Comparison of ENCODE assay signal across 11 cellular contexts in genomic region chr10:33460461-33461294, GRCh38.
DNase-seq lines count a peak whose midpoint lies in the region; ATAC-seq and TF ChIP-seq lines count a peak whose summit lies in the region.
"Had no signal": no experiment of that assay in that cellular context is flagged by ENCODE, and none has a peak within 500 bp of the region (broad histone marks: within the 10 kb centered on the region; RNA-seq: fewer than 3 reads in every experiment).

No MANE protein-coding gene starts in this region.

- H3K4me1 Mint-ChIP-seq in naive thymus-derived CD4-positive, alpha-beta T cell, result no peaks in the 10 kb centered on the region
- H3K4me1 Mint-ChIP-seq: stimulated activated memory B cell treated with anti-CD40 and anti-IgM and Interleukin-4, amounts not matched to agents 10 μg/mL and 1 μg/mL and 100 μg/mL, for 72 hours had no signal

- POLR2A ChIA-PET in naive thymus-derived CD4-positive, alpha-beta T cell (lab: Charles Lee), result interaction anchor here (0.6 kb wide), 1 partner anchor 209 kb away, joined by 3 read pairs; no protein-coding TSS in a partner anchor

- no peak overlapping the region for H3K27ac Mint-ChIP-seq in naive thymus-derived CD4-positive, alpha-beta T cell
- H3K27ac Mint-ChIP-seq: stimulated activated memory B cell treated with anti-CD40 and anti-IgM and Interleukin-4, amounts not matched to agents 10 μg/mL and 1 μg/mL and 100 μg/mL, for 72 hours had no signal

- H4K20me1 ChIP-seq in osteoblast (ENCODE audit: insufficient read depth, low read length), result no peaks in the 10 kb centered on the region

- no peak for ATAC-seq in naive thymus-derived CD4-positive, alpha-beta T cell
- no peak for ATAC-seq in HG03439 (IDR thresholded peaks at IDR 0.05; ENCODE audit: unreplicated experiment)
- ATAC-seq: esophagus mucosa; stimulated activated memory B cell treated with anti-CD40 and anti-IgM and Interleukin-4, amounts not matched to agents 10 μg/mL and 1 μg/mL and 100 μg/mL, for 72 hours had no signal

- H3K36me3 Mint-ChIP-seq in naive thymus-derived CD4-positive, alpha-beta T cell, result no peaks in the 10 kb centered on the region
- H3K36me3 Mint-ChIP-seq: stimulated activated memory B cell treated with anti-CD40 and anti-IgM and Interleukin-4, amounts not matched to agents 10 μg/mL and 1 μg/mL and 100 μg/mL, for 72 hours had no signal

- no peaks in the 10 kb centered on the region for H3K9me3 ChIP-seq in osteoblast (ENCODE audit: low read depth, low read length)
- H3K9me3 ChIP-seq in naive thymus-derived CD4-positive, alpha-beta T cell (ENCODE audit: control insufficient read depth in 2 of 3, low read length in 3 of 3), result no peaks in the 10 kb centered on the region

- no peaks in the 10 kb centered on the region for H3K9me3 Mint-ChIP-seq in naive thymus-derived CD4-positive, alpha-beta T cell
- H3K9me3 Mint-ChIP-seq: stimulated activated memory B cell treated with anti-CD40 and anti-IgM and Interleukin-4, amounts not matched to agents 10 μg/mL and 1 μg/mL and 100 μg/mL, for 72 hours had no signal

- no peak overlapping the region for H3K4me3 Mint-ChIP-seq in naive thymus-derived CD4-positive, alpha-beta T cell
- H3K4me3 Mint-ChIP-seq: stimulated activated memory B cell treated with anti-CD40 and anti-IgM and Interleukin-4, amounts not matched to agents 10 μg/mL and 1 μg/mL and 100 μg/mL, for 72 hours had no signal

- in situ Hi-C loops in GM13977 (cut with MboI; ENCODE audit: low pct_unique_long_range_greater_than_20kb, low sequenced_read_pairs, unreplicated experiment), result no loop called here

- peak; percentile 10 for DNase-seq in NCI-H226
- DNase-seq in fibroblast of villous mesenchyme (ENCODE audit: low read depth), result peak; percentile 50
- DNase-seq in osteoblast (ENCODE audit: insufficient read length, low spot score, missing footprints), result peak; percentile 54
- DNase-seq in naive thymus-derived CD4-positive, alpha-beta T cell, result no peak
- DNase-seq in GM13977 (ENCODE audit: low spot score), result no peak
- no peak for DNase-seq in NCI-H2029 treated with DMSO at 0.1 percent for 48 hours (lab: John Stamatoyannopoulos, UW)
- DNase-seq: NCI-H748 treated with DMSO at 0.1 percent for 48 hours had no signal

- intact Hi-C loops in naive thymus-derived CD4-positive, alpha-beta T cell (cut with micrococcal nuclease), result no loop called here

- H3K27me3 ChIP-seq in ACC112 (ENCODE audit: insufficient read depth, low read length) (no peaks in the 10 kb centered on the region), osteoblast (ENCODE audit: insufficient read depth, low read length) (no peaks in the 10 kb centered on the region)
- no peaks in the 10 kb centered on the region for H3K27me3 ChIP-seq in naive thymus-derived CD4-positive, alpha-beta T cell (ENCODE audit: control insufficient read depth in 2 of 2, insufficient read depth in 2 of 2, low read length in 2 of 2)

- H3K27ac ChIP-seq in ACC112 (ENCODE audit: low read depth, low read length) (no peak overlapping the region), osteoblast (ENCODE audit: low read depth, low read length) (peak overlapping the region; percentile 5)
- H3K27ac ChIP-seq in naive thymus-derived CD4-positive, alpha-beta T cell (ENCODE audit: low read depth, low read length), result no peak overlapping the region

- H2AFZ ChIP-seq in ACC112 (ENCODE audit: low read length, unreplicated experiment), result peak overlapping the region; percentile 77
- H2AFZ ChIP-seq in osteoblast (ENCODE audit: low read length), result no peak overlapping the region

- H3K4me3 ChIP-seq in ACC112 (ENCODE audit: low read depth, low read length), result no peak overlapping the region
- no peak overlapping the region for H3K4me3 ChIP-seq in fibroblast of villous mesenchyme (ENCODE audit: low read depth, low read length)
- no peak overlapping the region for H3K4me3 ChIP-seq in osteoblast (ENCODE audit: insufficient read depth, low read length)
- no peak overlapping the region for H3K4me3 ChIP-seq in naive thymus-derived CD4-positive, alpha-beta T cell (ENCODE audit: low read length)

- H3K36me3 ChIP-seq in ACC112 (ENCODE audit: insufficient read depth, low read length) (no peaks in the 10 kb centered on the region), osteoblast (ENCODE audit: insufficient read depth, low read length) (no peaks in the 10 kb centered on the region)
- no peaks in the 10 kb centered on the region for H3K36me3 ChIP-seq in naive thymus-derived CD4-positive, alpha-beta T cell (ENCODE audit: control insufficient read depth in 2 of 3, insufficient read depth in 3 of 3, low read length in 3 of 3)

- H3K4me1 ChIP-seq in ACC112 (ENCODE audit: control insufficient read depth, insufficient read depth, low read length, unreplicated experiment), result peaks cover 21% of the 10 kb centered on the region
- peaks cover 19% of the 10 kb centered on the region for H3K4me1 ChIP-seq in osteoblast (ENCODE audit: insufficient read depth, low read length)
- no peaks in the 10 kb centered on the region for H3K4me1 ChIP-seq in naive thymus-derived CD4-positive, alpha-beta T cell (ENCODE audit: control insufficient read depth in 2 of 2, insufficient read depth in 2 of 2, low read length in 2 of 2)

- no peak for TF ChIP-seq CTCF in fibroblast of villous mesenchyme (IDR thresholded peaks at IDR 0.05; ENCODE audit: insufficient read depth, low read depth, low read length)
- TF ChIP-seq CTCF in osteoblast (IDR thresholded peaks at IDR 0.05; ENCODE audit: extremely low read depth, low read depth, low read length), result no peak
- no peak for TF ChIP-seq CTCF in GM13977 (IDR thresholded peaks at IDR 0.05; ENCODE audit: extremely low read depth, insufficient read depth, missing control alignments)

- no peak overlapping the region for H3K4me2 ChIP-seq in osteoblast (ENCODE audit: insufficient read depth, low read length)

- no peaks in the 10 kb centered on the region for H3K79me2 ChIP-seq in ACC112 (ENCODE audit: control insufficient read depth, insufficient read depth, low read length, unreplicated experiment)
- H3K79me2 ChIP-seq in osteoblast (ENCODE audit: insufficient read depth, low read length), result no peaks in the 10 kb centered on the region

- CTCF ChIA-PET in naive thymus-derived CD4-positive, alpha-beta T cell (lab: Charles Lee), result no interaction called here

- H3K27me3 Mint-ChIP-seq in naive thymus-derived CD4-positive, alpha-beta T cell, result peaks cover 0 to 7% (median 0%) of the 10 kb centered on the region in 5 donors
- H3K27me3 Mint-ChIP-seq: stimulated activated memory B cell treated with anti-CD40 and anti-IgM and Interleukin-4, amounts not matched to agents 10 μg/mL and 1 μg/mL and 100 μg/mL, for 72 hours had no signal

Comparison
In these comparisons a context has a peak if more than half of its experiments do, and no peak if none do; other contexts are left out.
1. DNase-seq: peak in NCI-H226 (single experiment), fibroblast of villous mesenchyme (single experiment) and osteoblast (single experiment); none in naive thymus-derived CD4-positive, alpha-beta T cell (0 of 9), GM13977 (single experiment) and NCI-H2029 treated with DMSO at 0.1 percent for 48 hours (single experiment).